Comparison of ENCODE assay signal across 24 cellular contexts in genomic region chr4:15021301-15021700, GRCh38. TPM values are rescaled to one million over a fixed set of nuclear protein-coding genes. Genes with fewer than 3 reads are reported as not detected.
DNase-seq lines count a peak whose midpoint lies in the region; ATAC-seq and TF ChIP-seq lines count a peak whose summit lies in the region.
"Had no signal": no experiment of that assay in that cellular context is flagged by ENCODE, and none has a peak within 500 bp of the region (broad histone marks: within the 10 kb centered on the region; RNA-seq: fewer than 3 reads in every experiment).

No MANE protein-coding gene starts in this region.

- no peak overlapping the region for H2AFZ ChIP-seq in mammary epithelial cell (ENCODE audit: low read depth, low read length)

- BruUV-seq in mammary epithelial cell (replicated peaks; lab: Mats Ljungman, UMichigan), result no TSS peak

- peaks cover 0 to 10% (median 7%) of the 10 kb centered on the region in 3 donors for H3K36me3 ChIP-seq in tibial artery
- H3K36me3 ChIP-seq in mammary epithelial cell (ENCODE audit: insufficient read depth, low read length), result peaks cover 14% of the 10 kb centered on the region

- WGBS in mammary epithelial cell (ENCODE audit: low coverage, missing lambda C conversion rate), result 50% methylated on average over 2 of the region's 2 CpGs

- H3K36me3 Mint-ChIP-seq in activated CD8-positive, alpha-beta memory T cell treated with anti-CD3 and anti-CD28 coated beads, Interleukin-2, amount 10 ng/mL, durations not matched to agents 7 days and 5 days, result peaks cover 39% of the 10 kb centered on the region
- peaks cover 60% of the 10 kb centered on the region for H3K36me3 Mint-ChIP-seq in osteocyte (ENCODE audit: unreplicated experiment)

- H3K9ac ChIP-seq in mammary epithelial cell (ENCODE audit: insufficient read depth, low read length), result no peak overlapping the region

- H3K4me1 Mint-ChIP-seq in activated CD8-positive, alpha-beta memory T cell treated with anti-CD3 and anti-CD28 coated beads, Interleukin-2, amount 10 ng/mL, durations not matched to agents 7 days and 5 days, result peaks cover 36% of the 10 kb centered on the region
- H3K4me1 Mint-ChIP-seq in osteocyte (ENCODE audit: unreplicated experiment), result peaks cover 86% of the 10 kb centered on the region

- dilution Hi-C loops in mammary epithelial cell (cut with HindIII; ENCODE audit: low sequenced_read_pairs), result no loop called here

- H3K27ac ChIP-seq in coronary artery (peak overlapping the region in 1 of 2 donors; percentile 0), tibial artery (peak overlapping the region; percentile 61 to 63), mammary epithelial cell (ENCODE audit: insufficient read depth, low read depth, low read length) (no peak overlapping the region)
- H3K27ac ChIP-seq: 22Rv1, foreskin keratinocyte had no signal

- no peak overlapping the region for H3K4me3 Mint-ChIP-seq in activated CD8-positive, alpha-beta memory T cell treated with anti-CD3 and anti-CD28 coated beads, Interleukin-2, amount 10 ng/mL, durations not matched to agents 7 days and 5 days
- H3K4me3 Mint-ChIP-seq in osteocyte (ENCODE audit: unreplicated experiment), result no peak overlapping the region
- H3K4me3 Mint-ChIP-seq: B cell had no signal

- intact Hi-C loops in tibial artery (cut with DNase I; ENCODE audit: low total_unique reads) (no loop called here), mammary epithelial cell (cut with micrococcal nuclease) (no loop called here)

- peaks cover 11% of the 10 kb centered on the region for H3K79me2 ChIP-seq in mammary epithelial cell (ENCODE audit: insufficient read depth, low read length)

- H3K4me3 ChIP-seq in coronary artery (peak overlapping the region; percentile 40), tibial artery (peak overlapping the region in 1 of 2 donors; percentile 15), mammary epithelial cell (replicated peaks in 1 of 3; ENCODE audit: insufficient read depth in 1 of 3, low read depth in 2 of 3, low read length in 3 of 3) (no peak overlapping the region)
- H3K4me3 ChIP-seq: testis had no signal

- no peak overlapping the region for H3K4me2 ChIP-seq in mammary epithelial cell (ENCODE audit: insufficient read depth, low read depth, low read length)

- H4K20me1 ChIP-seq in mammary epithelial cell (ENCODE audit: insufficient read depth, low read length), result no peaks in the 10 kb centered on the region

- TF ChIP-seq CTCF in coronary artery (IDR thresholded peaks at IDR 0.05) (no peak), osteocyte (IDR thresholded peaks at IDR 0.05) (no peak), tibial artery (IDR thresholded peaks at IDR 0.05) (no peak), mammary epithelial cell (conservative IDR thresholded peaks at IDR 0.05 in 1 of 2, IDR thresholded peaks at IDR 0.05 in 1 of 2; ENCODE audit: extremely low read depth in 1 of 2, insufficient read depth in 1 of 2, low read depth in 1 of 2, low read length in 2 of 2) (no peak)

- DNase-seq in activated CD8-positive, alpha-beta memory T cell treated with anti-CD3 and anti-CD28 coated beads, Interleukin-2, amount 10 ng/mL, durations not matched to agents 7 days and 5 days, result no peak
- no peak for DNase-seq in activated CD8-positive, alpha-beta memory T cell treated with anti-CD3 and anti-CD28 coated beads for 24 hours
- DNase-seq in coronary artery (ENCODE audit: low spot score) (no peak), osteocyte (ENCODE audit: extremely low spot score, unreplicated experiment) (no peak), tibial artery (no peak), mammary epithelial cell (no peak)
- DNase-seq: activated CD4-positive, CD25-positive, alpha-beta regulatory T cell treated with anti-CD3 and anti-CD28 coated beads, Interleukin-2, amount 50 U/mL, for 72 hours; activated naive CD4-positive, alpha-beta T cell treated with Interleukin-2 at 50 U/mL for 16 hours; activated T-cell treated with anti-CD3 and anti-CD28 coated beads, Interleukin-2, amount 50 U/mL, for 48 hours; aorta; DMS53; effector CD4-positive, alpha-beta T cell; erythroblast; foreskin keratinocyte; GF-D8; KBM-7; NCI-H146; NCI-H526; testis had no signal

- H3K9me3 ChIP-seq in tibial artery (no peaks in the 10 kb centered on the region), mammary epithelial cell (replicated peaks; ENCODE audit: insufficient read depth, low read length) (peaks cover 2% of the 10 kb centered on the region)
- H3K9me3 ChIP-seq: testis had no signal

- no peak for ATAC-seq in activated CD8-positive, alpha-beta memory T cell treated with anti-CD3 and anti-CD28 coated beads, Interleukin-2, amount 10 ng/mL, durations not matched to agents 7 days and 5 days
- ATAC-seq in HG02571 (IDR thresholded peaks at IDR 0.05; ENCODE audit: unreplicated experiment) (no peak), HG03139 (IDR thresholded peaks at IDR 0.05; ENCODE audit: unreplicated experiment) (no peak)
- ATAC-seq: foreskin keratinocyte, sciatic nerve had no signal

- H3K9me3 Mint-ChIP-seq in activated CD8-positive, alpha-beta memory T cell treated with anti-CD3 and anti-CD28 coated beads, Interleukin-2, amount 10 ng/mL, durations not matched to agents 7 days and 5 days (ENCODE audit: low read depth), result no peaks in the 10 kb centered on the region
- H3K9me3 Mint-ChIP-seq in osteocyte (ENCODE audit: unreplicated experiment), result no peaks in the 10 kb centered on the region

- no peaks in the 10 kb centered on the region for H3K27me3 Mint-ChIP-seq in activated CD8-positive, alpha-beta memory T cell treated with anti-CD3 and anti-CD28 coated beads, Interleukin-2, amount 10 ng/mL, durations not matched to agents 7 days and 5 days
- no peaks in the 10 kb centered on the region for H3K27me3 Mint-ChIP-seq in osteocyte (ENCODE audit: unreplicated experiment)
- H3K27me3 Mint-ChIP-seq: B cell had no signal

- CTCF ChIA-PET in activated CD8-positive, alpha-beta memory T cell treated with anti-CD3 and anti-CD28 coated beads, Interleukin-2, amount 10 ng/mL, durations not matched to agents 7 days and 5 days (lab: Charles Lee), result interaction anchor here (0.6 to 1.5 kb wide), 2 partner anchors 11 to 20 kb away, joined by 3 read pairs; no protein-coding TSS in a partner anchor
- CTCF ChIA-PET in mammary epithelial cell (lab: Charles Lee; ENCODE audit: low non-redundant PET), result no interaction called here

- H3K4me1 ChIP-seq in tibial artery (peaks cover 0 to 90% (median 25%) of the 10 kb centered on the region in 4 donors), mammary epithelial cell (ENCODE audit: insufficient read depth, low read length) (no peaks in the 10 kb centered on the region)
- H3K4me1 ChIP-seq: foreskin keratinocyte had no signal

- peak overlapping the region; percentile 2 for H3K27ac Mint-ChIP-seq in activated CD8-positive, alpha-beta memory T cell treated with anti-CD3 and anti-CD28 coated beads, Interleukin-2, amount 10 ng/mL, durations not matched to agents 7 days and 5 days
- peak overlapping the region; percentile 75 for H3K27ac Mint-ChIP-seq in osteocyte (ENCODE audit: unreplicated experiment)
- H3K27ac Mint-ChIP-seq: B cell had no signal

- H3K27me3 ChIP-seq in tibial artery (no peaks in the 10 kb centered on the region), mammary epithelial cell (ENCODE audit: insufficient read depth, low read length) (no peaks in the 10 kb centered on the region)
- H3K27me3 ChIP-seq: foreskin keratinocyte, testis had no signal

- in situ Hi-C loops in mammary epithelial cell (cut with MboI; ENCODE audit: low sequenced_read_pairs in 2 of 2), result loop anchor here in 1 of 2 donors (25.0 kb wide), 1 partner anchor 1384 kb away; the partner anchor contains the start of gene BOD1L1

RNA-seq across cellular contexts. Expression of gene CPEB2, which starts 19.0 kb away (rescaled TPM):
- total RNA-seq in activated CD8-positive, alpha-beta memory T cell treated with anti-CD3 and anti-CD28 coated beads, Interleukin-2, amount 10 ng/mL, durations not matched to agents 7 days and 5 days, result 10 to 100 TPM; 14.3 to 14.8 TPM
- total RNA-seq in osteocyte, result 60.0 and 65.7 TPM in 2 replicates
- 10 to 100 TPM; 16.1 to 21.5 TPM for total RNA-seq in mammary epithelial cell
- 2.4 TPM for polyA plus RNA-seq in mammary epithelial cell
- polyA minus RNA-seq in mammary epithelial cell, result 2.6 TPM
